22 cellular contexts compared by ENCODE assay signal in genomic region chr12:83954071-83954789, GRCh38.
DNase-seq lines count a peak whose midpoint lies in the region; FAIRE-seq and TF ChIP-seq lines count a peak whose summit lies in the region.
"Had no signal": no experiment of that assay in that cellular context is flagged by ENCODE, and none has a peak within 500 bp of the region (broad histone marks: within the 10 kb centered on the region; RNA-seq: fewer than 3 reads in every experiment).

No MANE protein-coding gene starts in this region.

- peaks cover 2% of the 10 kb centered on the region; the same call in 1 of the 2 replicates for H3K4me1 ChIP-seq in H9 (ENCODE audit: insufficient read depth, low read length)
- H3K4me1 ChIP-seq in H1 (replicated peaks in 1 of 4; ENCODE audit: control insufficient read depth in 3 of 4, insufficient read depth in 4 of 4, low read length in 3 of 4) = peaks cover 0 to 7% (median 0%) of the 10 kb centered on the region in 4 experiments; a peak in 3 of 7 replicates
- H3K4me1 ChIP-seq: BLaER1 treated with 17β-estradiol and CSF1 and Interleukin-3, amounts not matched to agents 10 nM and 100 nM had no signal

- no peak overlapping the region for H3K18ac ChIP-seq in H9 (ENCODE audit: insufficient read length, low read depth, low read length)
- no peak overlapping the region for H3K18ac ChIP-seq in H1 (ENCODE audit: extremely low read depth, low read length)

- H2AFZ ChIP-seq in H9 (ENCODE audit: low read length) (no peak overlapping the region), H1 (ENCODE audit: low read length) (no peak overlapping the region)

- no peak for DNase-seq in H9
- no peak for DNase-seq in H1 (ENCODE audit: low read depth in 1 of 2, low spot score in 2 of 2)
- peak; percentile 34 for DNase-seq in inferior parietal cortex (ENCODE audit: extremely low spot score)
- peak; percentile 65 for DNase-seq in putamen (ENCODE audit: low spot score)
- no peak for DNase-seq in amniotic stem cell (lab: John Stamatoyannopoulos, UW)
- DNase-seq in activated CD4-positive, alpha-beta T cell treated with anti-CD3 and anti-CD28 coated beads, Interleukin-2, amount 50 U/mL, for 1 hour = no peak
- no peak for DNase-seq in GM10248 (ENCODE audit: extremely low spot score)
- no peak for DNase-seq in RCC 7860 (ENCODE audit: low spot score)
- DNase-seq: DMS 273 treated with DMSO at 0.1 percent for 48 hours, GDM1, HFFc6, Kasumi-1, MM.1S, NCI-H1092 treated with DMSO at 0.1 percent for 48 hours, NCI-H1694, NCI-H226, NCI-H526, SHP77 treated with DMSO at 0.1 percent for 48 hours had no signal

- H2BK20ac ChIP-seq in H9 (ENCODE audit: low read depth, low read length, poor library complexity, severe bottlenecking) (no peak overlapping the region), H1 (ENCODE audit: low read length) (no peak overlapping the region)

- WGBS in H9 (ENCODE audit: extremely low coverage, insufficient read length, low lambda C conversion rate) = no CpG with 5 or more reads among the region's 2 CpGs
- WGBS in H1 (ENCODE audit: extremely low coverage in 1 of 2, insufficient coverage in 1 of 2, insufficient read length in 1 of 2, insufficient replicate concordance in 2 of 2, low coverage in 1 of 2, low lambda C conversion rate in 2 of 2, missing lambda C conversion rate in 1 of 2), 2 experiments = 84% methylated on average over 2 of the region's 2 CpGs; no CpG with 5 or more reads in 1 of the 2 experiments

- no peak overlapping the region for H2BK5ac ChIP-seq in H9 (ENCODE audit: insufficient read length, low read length)
- no peak overlapping the region for H2BK5ac ChIP-seq in H1 (ENCODE audit: low read depth, low read length)

- H4K5ac ChIP-seq in H9 (ENCODE audit: insufficient read length, low read depth, low read length) = no peak overlapping the region
- H4K5ac ChIP-seq in H1 (ENCODE audit: insufficient read length, low read depth, low read length) = peak overlapping the region; percentile 83

- H3K9ac ChIP-seq in H9 (ENCODE audit: extremely low read depth, insufficient read length, low read length) = no peak overlapping the region
- H3K9ac ChIP-seq in H1 (replicated peaks in 1 of 4; ENCODE audit: extremely low read depth in 1 of 4, low read depth in 3 of 4, low read length in 3 of 4) = no peak overlapping the region
- H3K9ac ChIP-seq: BLaER1 treated with 17β-estradiol and CSF1 and Interleukin-3, amounts not matched to agents 10 nM and 100 nM had no signal

- H3K4me2 ChIP-seq in H9 (ENCODE audit: insufficient read depth, insufficient read length, low read length) (no peak overlapping the region), H1 (ENCODE audit: insufficient read depth in 1 of 2, low read depth in 2 of 2, low read length in 2 of 2) (no peak overlapping the region)
- H3K4me2 ChIP-seq: BLaER1 treated with 17β-estradiol and CSF1 and Interleukin-3, amounts not matched to agents 10 nM and 100 nM had no signal

- peaks cover 5% of the 10 kb centered on the region for H3K9me3 ChIP-seq in H9 (ENCODE audit: control insufficient read depth, low read depth, low read length)
- H3K9me3 ChIP-seq in H1 (ENCODE audit: insufficient read depth in 2 of 2, low read depth in 1 of 2, low read length in 1 of 2) = peaks cover 6% of the 10 kb centered on the region in 2 experiments; a peak in 2 of 4 replicates

- TF ChIP-seq POLR2A in H1 (IDR thresholded peaks at IDR 0.05; ENCODE audit: control extremely low read depth in 1 of 2, low read depth in 2 of 2, low read length in 2 of 2) = no peak

- peak overlapping the region in 2 of 3 experiments; percentile 43 to 97; a peak in 4 of 7 replicates for H3K27ac Mint-ChIP-seq in H9
- H3K27ac Mint-ChIP-seq: HFFc6, IgD-negative memory B cell had no signal

- H3K27me3 ChIP-seq in H9 (ENCODE audit: insufficient read depth, low read length) (no peaks in the 10 kb centered on the region), H1 (replicated peaks in 1 of 4; ENCODE audit: control insufficient read depth in 3 of 4, extremely low read depth in 1 of 4, insufficient read depth in 3 of 4, low read length in 3 of 4) (no peaks in the 10 kb centered on the region)
- H3K27me3 ChIP-seq: BLaER1 treated with 17β-estradiol and CSF1 and Interleukin-3, amounts not matched to agents 10 nM and 100 nM had no signal

- H3K4me3 ChIP-seq in H1 (ENCODE audit: extremely low read depth in 1 of 4, insufficient read depth in 2 of 4, low read depth in 3 of 4, low read length in 4 of 4) = peak overlapping the region in 1 of 4 experiments; percentile 30; a peak in 1 of 8 replicates
- H3K4me3 ChIP-seq: BLaER1 treated with 17β-estradiol and CSF1 and Interleukin-3, amounts not matched to agents 10 nM and 100 nM had no signal

- no peak overlapping the region for H3K27ac ChIP-seq in H9 (ENCODE audit: insufficient read length, low read depth, low read length)
- no peak overlapping the region for H3K27ac ChIP-seq in H1 (ENCODE audit: low read depth, low read length)
- H3K27ac ChIP-seq: BLaER1 treated with 17β-estradiol and CSF1 and Interleukin-3, amounts not matched to agents 10 nM and 100 nM had no signal

- H3K23ac ChIP-seq in H9 (ENCODE audit: insufficient read length, low read depth, low read length) = no peak overlapping the region
- H3K23ac ChIP-seq in H1 (ENCODE audit: insufficient read length) = no peak overlapping the region

- peaks cover 23 to 29% of the 10 kb centered on the region in 2 experiments for H3K4me1 Mint-ChIP-seq in H9
- H3K4me1 Mint-ChIP-seq: IgD-negative memory B cell had no signal

- H3K56ac ChIP-seq in H9 (ENCODE audit: insufficient read length, low read depth, low read length) (no peak overlapping the region), H1 (replicated peaks; ENCODE audit: insufficient read length, low read depth, low read length) (no peak overlapping the region)

- no peaks in the 10 kb centered on the region for H3K36me3 ChIP-seq in H1 (ENCODE audit: control insufficient read depth in 2 of 4, insufficient read depth in 4 of 4, low read length in 3 of 4)
- H3K36me3 ChIP-seq: BLaER1 treated with 17β-estradiol and CSF1 and Interleukin-3, amounts not matched to agents 10 nM and 100 nM had no signal

- H3K79me2 ChIP-seq in H9 (ENCODE audit: insufficient read depth, low read length) = no peaks in the 10 kb centered on the region
- no peaks in the 10 kb centered on the region for H3K79me2 ChIP-seq in H1 (ENCODE audit: control insufficient read depth in 1 of 2, insufficient read depth in 2 of 2, low read length in 2 of 2)

- H3K4ac ChIP-seq in H9 (ENCODE audit: low read depth, low read length) (no peak overlapping the region), H1 (replicated peaks; ENCODE audit: insufficient read length, low read depth, low read length) (no peak overlapping the region)

- no peak overlapping the region for H3T11ph ChIP-seq in H9 (ENCODE audit: low read length)

- H2BK15ac ChIP-seq in H9 (ENCODE audit: low read depth, low read length) = no peak overlapping the region
- H2BK15ac ChIP-seq in H1 (ENCODE audit: low read length) = no peak overlapping the region

- H4K8ac ChIP-seq in H9 (replicated peaks; ENCODE audit: insufficient read length, low read depth, low read length) = no peak overlapping the region
- H4K8ac ChIP-seq in H1 (ENCODE audit: extremely low read depth, insufficient read depth, low read length) = no peak overlapping the region

- CTCF ChIA-PET in H1 (lab: Charles Lee; ENCODE audit: partially characterized antibody) (interaction anchor here (1.0 to 1.7 kb wide), 2 partner anchors 8 to 128 kb away, joined by 3 to 4 read pairs; no protein-coding TSS in a partner anchor), GM10248 (lab: Yijun Ruan, JAX) (no interaction called here)

- H4K20me1 ChIP-seq in H9 (ENCODE audit: control insufficient read depth, insufficient read depth, insufficient read length) (no peaks in the 10 kb centered on the region), H1 (replicated peaks in 1 of 2; ENCODE audit: control insufficient read depth in 1 of 2, insufficient read depth in 2 of 2, low read length in 2 of 2) (no peaks in the 10 kb centered on the region)
- H4K20me1 ChIP-seq: BLaER1 treated with 17β-estradiol and CSF1 and Interleukin-3, amounts not matched to agents 10 nM and 100 nM had no signal

- no peak for TF ChIP-seq EP300 in H1 (IDR thresholded peaks at IDR 0.05; ENCODE audit: borderline replicate concordance in 1 of 2, low read depth in 2 of 2, low read length in 2 of 2)

- H3K36me3 Mint-ChIP-seq in H9 (ENCODE audit: insufficient read depth in 1 of 3, low read depth in 3 of 3) = peaks cover 5 to 15% (median 10%) of the 10 kb centered on the region in 3 experiments
- H3K36me3 Mint-ChIP-seq: IgD-negative memory B cell had no signal

- H3K9me3 Mint-ChIP-seq in H9 = peaks cover 7 to 12% of the 10 kb centered on the region in 2 experiments
- H3K9me3 Mint-ChIP-seq: HFFc6 had no signal

- no peak for TF ChIP-seq RAD21 in H1 (IDR thresholded peaks at IDR 0.05 in 1 of 2, conservative IDR thresholded peaks at IDR 0.05 in 1 of 2; ENCODE audit: low read depth in 2 of 2, low read length in 2 of 2)

- H2BK12ac ChIP-seq in H9 (ENCODE audit: insufficient read length, low read depth, low read length) = no peak overlapping the region
- H2BK12ac ChIP-seq in H1 (ENCODE audit: low read depth, low read length) = no peak overlapping the region

- H3K27me3 Mint-ChIP-seq in H9 (ENCODE audit: low read depth) = no peaks in the 10 kb centered on the region
- H3K27me3 Mint-ChIP-seq: IgD-negative memory B cell had no signal

- no peak for FAIRE-seq in H1 (lab: Jason Lieb, UNC)
- no peak for FAIRE-seq in RCC 7860 (lab: Jason Lieb, UNC)
- FAIRE-seq: GM12891, GM18507 had no signal

- H2BK120ac ChIP-seq in H9 (ENCODE audit: low read depth, low read length, poor library complexity, severe bottlenecking) (no peak overlapping the region), H1 (replicated peaks; ENCODE audit: low read depth, low read length) (no peak overlapping the region)

- TF ChIP-seq CTCF in H9 (conservative IDR thresholded peaks at IDR 0.05) (no peak), H1 (IDR thresholded peaks at IDR 0.05; ENCODE audit: control extremely low read depth in 1 of 3, insufficient read depth in 1 of 3, low read depth in 1 of 3, low read length in 3 of 3) (no peak), GM10248 (IDR thresholded peaks at IDR 0.05; ENCODE audit: control extremely low read depth, extremely low read depth, low read depth, missing control alignments) (no peak)

- H3K14ac ChIP-seq in H9 (ENCODE audit: insufficient read depth, low read length) = no peak overlapping the region
- no peak overlapping the region for H3K14ac ChIP-seq in H1 (ENCODE audit: insufficient read length)

- H4K91ac ChIP-seq in H9 (ENCODE audit: insufficient read length, low read depth, low read length) = no peak overlapping the region
- no peak overlapping the region for H4K91ac ChIP-seq in H1 (replicated peaks; ENCODE audit: insufficient read length, low read length)

- H3K79me1 ChIP-seq in H9 (ENCODE audit: insufficient read depth, low read depth, low read length, poor library complexity, severe bottlenecking) (no peaks in the 10 kb centered on the region), H1 (ENCODE audit: low read depth, low read length) (no peaks in the 10 kb centered on the region)

- POLR2A ChIA-PET in H1 (lab: Charles Lee; ENCODE audit: partially characterized antibody) = no interaction called here
- POLR2A ChIA-PET in GM10248 (lab: Yijun Ruan, JAX) = no interaction called here

- H3K23me2 ChIP-seq in H9 (ENCODE audit: insufficient read length, low read depth, low read length, poor library complexity, severe bottlenecking) = no peaks in the 10 kb centered on the region
- no peaks in the 10 kb centered on the region for H3K23me2 ChIP-seq in H1 (ENCODE audit: low read depth, low read length)

- no peak overlapping the region for H2AK5ac ChIP-seq in H9 (ENCODE audit: insufficient read length, low read length)
- H2AK5ac ChIP-seq in H1 (ENCODE audit: low read depth, low read length) = no peak overlapping the region

- H3K4me3 Mint-ChIP-seq in H9 = no peak overlapping the region
- H3K4me3 Mint-ChIP-seq: HFFc6, IgD-negative memory B cell had no signal

Comparison
In these comparisons a context has a peak if more than half of its experiments do, and no peak if none do; other contexts are left out.
1. DNase-seq: peak in inferior parietal cortex (single experiment) and putamen (single experiment); none in H9 (single experiment), H1 (0 of 2), amniotic stem cell (single experiment), activated CD4-positive, alpha-beta T cell treated with anti-CD3 and anti-CD28 coated beads, Interleukin-2, amount 50 U/mL, for 1 hour (single experiment), GM10248 (single experiment) and RCC 7860 (single experiment).